1 cellular context compared by ENCODE assay signal in genomic region chr1:67646145-67647035, GRCh38.
TF ChIP-seq lines count a peak whose summit lies in the region.

No MANE protein-coding gene starts in this region.

TF ChIP-seq in K562, 482 proteins besides CTCF, POLR2A, EP300 and RAD21 (continued from another document and continues in another):
- TF ChIP-seq JUN (IDR thresholded peaks at IDR 0.05; ENCODE audit: borderline replicate concordance, low read depth, low read length) (peak; percentile 87), JUN (CRISPR knock-in tag; IDR thresholded peaks at IDR 0.05; ENCODE audit: borderline replicate concordance) (no peak), ILK (tag; IDR thresholded peaks at IDR 0.05; ENCODE audit: borderline replicate concordance, low read depth) (no peak), TRIM24 (IDR thresholded peaks at IDR 0.05) (peak in 1 of 2 experiments; percentile 20; a peak in 1 of 4 replicates), FOXJ2 (tag; IDR thresholded peaks at IDR 0.05) (0 out of 2 replicates have a peak, but pooled peaks have one; percentile 57), PRPF4 (IDR thresholded peaks at IDR 0.05; ENCODE audit: insufficient read depth, low read depth, low read length, poor library complexity, severe bottlenecking) (no peak), ATF1 (CRISPR knock-in tag; IDR thresholded peaks at IDR 0.05) (no peak), ATF1 (tag; IDR thresholded peaks at IDR 0.05) (peak; percentile 36), DPF2 (IDR thresholded peaks at IDR 0.05) (peak; percentile 89), HNRNPUL1 (IDR thresholded peaks at IDR 0.05; ENCODE audit: low read length) (no peak), ZNF699 (CRISPR knock-in tag; IDR thresholded peaks at IDR 0.05; ENCODE audit: insufficient replicate concordance) (no peak), HNRNPL (IDR thresholded peaks at IDR 0.05; ENCODE audit: low read depth, low read length) (0 out of 2 replicates have a peak, but pooled peaks have one; percentile 11), IFI16 (CRISPR knock-in tag; IDR thresholded peaks at IDR 0.05) (no peak), LEF1 (IDR thresholded peaks at IDR 0.05) (no peak), ZFP30 (CRISPR knock-in tag; IDR thresholded peaks at IDR 0.05; ENCODE audit: borderline replicate concordance) (no peak), MAFG (tag; conservative IDR thresholded peaks at IDR 0.05) (peak; percentile 89), CBFA2T3 (IDR thresholded peaks at IDR 0.05) (peak; percentile 73), GABPB1 (CRISPR knock-in tag; IDR thresholded peaks at IDR 0.05) (no peak), MTA3 (IDR thresholded peaks at IDR 0.05; ENCODE audit: borderline replicate concordance) (no peak; the same call in 1 of the 2 replicates), MCM3 (IDR thresholded peaks at IDR 0.05) (no peak), SOX6 (IDR thresholded peaks at IDR 0.05) (peak; percentile 63), CBX3 (IDR thresholded peaks at IDR 0.05; ENCODE audit: borderline replicate concordance in 1 of 2, low read length in 2 of 2) (peak in 1 of 2 experiments; percentile 26; a peak in 1 of 3 replicates), DIDO1 (tag; IDR thresholded peaks at IDR 0.05; ENCODE audit: low read depth) (no peak), PML (IDR thresholded peaks at IDR 0.05; ENCODE audit: low read length) (0 out of 2 replicates have a peak, but pooled peaks have one; percentile 11), MTA1 (IDR thresholded peaks at IDR 0.05; ENCODE audit: borderline replicate concordance) (peak; percentile 39; the same call in 1 of the 2 replicates), ZNF384 (IDR thresholded peaks at IDR 0.05; ENCODE audit: low read depth, low read length) (peak; percentile 23; the same call in 1 of the 2 replicates), SMARCC2 (IDR thresholded peaks at IDR 0.05; ENCODE audit: low read depth) (peak; percentile 65), ARID1B (IDR thresholded peaks at IDR 0.05) (peak; percentile 74), RBM15 (IDR thresholded peaks at IDR 0.05; ENCODE audit: insufficient read depth, low read length) (no peak), SUPT5H (IDR thresholded peaks at IDR 0.05) (no peak), ETV6 (IDR thresholded peaks at IDR 0.05; ENCODE audit: borderline replicate concordance in 1 of 2, low read depth in 2 of 2, low read length in 1 of 2) (0 out of 4 replicates have a peak, but pooled peaks of 1 of the 2 experiments have one; percentile 45), ETV6 (CRISPR knock-in tag; IDR thresholded peaks at IDR 0.05; ENCODE audit: borderline replicate concordance) (no peak), NFIC (IDR thresholded peaks at IDR 0.05) (peak; percentile 94), CTBP1 (IDR thresholded peaks at IDR 0.05; ENCODE audit: borderline replicate concordance) (peak; percentile 54; the same call in 1 of the 2 replicates), ZKSCAN8 (CRISPR knock-in tag; IDR thresholded peaks at IDR 0.05) (peak; percentile 59; the same call in 1 of the 2 replicates), YY1 (IDR thresholded peaks at IDR 0.05; ENCODE audit: borderline replicate concordance in 1 of 3, control insufficient read depth in 1 of 3, extremely low read depth in 1 of 3, insufficient read depth in 3 of 3, insufficient read length in 1 of 3, insufficient replicate concordance in 2 of 3, low read depth in 1 of 3, low read length in 2 of 3) (peak in 1 of 3 experiments; percentile 63), TCF3 (CRISPR knock-in tag; IDR thresholded peaks at IDR 0.05) (peak; percentile 9; the same call in 1 of the 2 replicates), ATF7 (IDR thresholded peaks at IDR 0.05) (peak; percentile 62; the same call in 1 of the 2 replicates), HDAC2 (IDR thresholded peaks at IDR 0.05) (peak; percentile 48), THAP12 (CRISPR knock-in tag; IDR thresholded peaks at IDR 0.05) (no peak), NFE2 (IDR thresholded peaks at IDR 0.05; ENCODE audit: low read depth) (peak; percentile 95), ZNF318 (IDR thresholded peaks at IDR 0.05; ENCODE audit: borderline replicate concordance in 1 of 2, low read depth in 1 of 2) (peak in 1 of 2 experiments; percentile 89; a peak in 2 of 4 replicates), RCOR1 (IDR thresholded peaks at IDR 0.05; ENCODE audit: borderline replicate concordance in 1 of 2, low read depth in 2 of 2, low read length in 2 of 2) (peak in 1 of 2 experiments; percentile 80; a peak in 2 of 4 replicates), FOSL1 (tag; conservative IDR thresholded peaks at IDR 0.05) (peak; percentile 81), CHD1 (IDR thresholded peaks at IDR 0.05; ENCODE audit: low read length) (no peak)
- TF ChIP-seq, protein P1, sequence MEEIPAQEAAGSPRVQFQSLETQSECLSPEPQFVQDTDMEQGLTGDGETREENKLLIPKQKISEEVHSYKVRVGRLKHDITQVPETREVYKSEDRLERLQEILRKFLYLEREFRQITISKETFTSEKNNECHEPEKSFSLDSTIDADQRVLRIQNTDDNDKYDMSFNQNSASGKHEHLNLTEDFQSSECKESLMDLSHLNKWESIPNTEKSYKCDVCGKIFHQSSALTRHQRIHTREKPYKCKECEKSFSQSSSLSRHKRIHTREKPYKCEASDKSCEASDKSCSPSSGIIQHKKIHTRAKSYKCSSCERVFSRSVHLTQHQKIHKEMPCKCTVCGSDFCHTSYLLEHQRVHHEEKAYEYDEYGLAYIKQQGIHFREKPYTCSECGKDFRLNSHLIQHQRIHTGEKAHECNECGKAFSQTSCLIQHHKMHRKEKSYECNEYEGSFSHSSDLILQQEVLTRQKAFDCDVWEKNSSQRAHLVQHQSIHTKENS (CRISPR knock-in tag; IDR thresholded peaks at IDR 0.05): no peak
- TF ChIP-seq, protein P2, sequence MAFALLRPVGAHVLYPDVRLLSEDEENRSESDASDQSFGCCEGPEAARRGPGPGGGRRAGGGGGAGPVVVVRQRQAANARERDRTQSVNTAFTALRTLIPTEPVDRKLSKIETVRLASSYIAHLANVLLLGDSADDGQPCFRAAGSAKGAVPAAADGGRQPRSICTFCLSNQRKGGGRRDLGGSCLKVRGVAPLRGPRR (CRISPR knock-in tag; IDR thresholded peaks at IDR 0.05): no peak
- TF ChIP-seq, protein P3, sequence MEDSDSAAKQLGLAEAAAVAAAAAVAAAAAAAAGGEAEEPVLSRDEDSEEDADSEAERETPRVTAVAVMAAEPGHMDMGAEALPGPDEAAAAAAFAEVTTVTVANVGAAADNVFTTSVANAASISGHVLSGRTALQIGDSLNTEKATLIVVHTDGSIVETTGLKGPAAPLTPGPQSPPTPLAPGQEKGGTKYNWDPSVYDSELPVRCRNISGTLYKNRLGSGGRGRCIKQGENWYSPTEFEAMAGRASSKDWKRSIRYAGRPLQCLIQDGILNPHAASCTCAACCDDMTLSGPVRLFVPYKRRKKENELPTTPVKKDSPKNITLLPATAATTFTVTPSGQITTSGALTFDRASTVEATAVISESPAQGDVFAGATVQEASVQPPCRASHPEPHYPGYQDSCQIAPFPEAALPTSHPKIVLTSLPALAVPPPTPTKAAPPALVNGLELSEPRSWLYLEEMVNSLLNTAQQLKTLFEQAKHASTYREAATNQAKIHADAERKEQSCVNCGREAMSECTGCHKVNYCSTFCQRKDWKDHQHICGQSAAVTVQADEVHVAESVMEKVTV (CRISPR knock-in tag; IDR thresholded peaks at IDR 0.05): 0 out of 2 replicates have a peak, but pooled peaks have one; percentile 32
- TF ChIP-seq, protein P4, sequence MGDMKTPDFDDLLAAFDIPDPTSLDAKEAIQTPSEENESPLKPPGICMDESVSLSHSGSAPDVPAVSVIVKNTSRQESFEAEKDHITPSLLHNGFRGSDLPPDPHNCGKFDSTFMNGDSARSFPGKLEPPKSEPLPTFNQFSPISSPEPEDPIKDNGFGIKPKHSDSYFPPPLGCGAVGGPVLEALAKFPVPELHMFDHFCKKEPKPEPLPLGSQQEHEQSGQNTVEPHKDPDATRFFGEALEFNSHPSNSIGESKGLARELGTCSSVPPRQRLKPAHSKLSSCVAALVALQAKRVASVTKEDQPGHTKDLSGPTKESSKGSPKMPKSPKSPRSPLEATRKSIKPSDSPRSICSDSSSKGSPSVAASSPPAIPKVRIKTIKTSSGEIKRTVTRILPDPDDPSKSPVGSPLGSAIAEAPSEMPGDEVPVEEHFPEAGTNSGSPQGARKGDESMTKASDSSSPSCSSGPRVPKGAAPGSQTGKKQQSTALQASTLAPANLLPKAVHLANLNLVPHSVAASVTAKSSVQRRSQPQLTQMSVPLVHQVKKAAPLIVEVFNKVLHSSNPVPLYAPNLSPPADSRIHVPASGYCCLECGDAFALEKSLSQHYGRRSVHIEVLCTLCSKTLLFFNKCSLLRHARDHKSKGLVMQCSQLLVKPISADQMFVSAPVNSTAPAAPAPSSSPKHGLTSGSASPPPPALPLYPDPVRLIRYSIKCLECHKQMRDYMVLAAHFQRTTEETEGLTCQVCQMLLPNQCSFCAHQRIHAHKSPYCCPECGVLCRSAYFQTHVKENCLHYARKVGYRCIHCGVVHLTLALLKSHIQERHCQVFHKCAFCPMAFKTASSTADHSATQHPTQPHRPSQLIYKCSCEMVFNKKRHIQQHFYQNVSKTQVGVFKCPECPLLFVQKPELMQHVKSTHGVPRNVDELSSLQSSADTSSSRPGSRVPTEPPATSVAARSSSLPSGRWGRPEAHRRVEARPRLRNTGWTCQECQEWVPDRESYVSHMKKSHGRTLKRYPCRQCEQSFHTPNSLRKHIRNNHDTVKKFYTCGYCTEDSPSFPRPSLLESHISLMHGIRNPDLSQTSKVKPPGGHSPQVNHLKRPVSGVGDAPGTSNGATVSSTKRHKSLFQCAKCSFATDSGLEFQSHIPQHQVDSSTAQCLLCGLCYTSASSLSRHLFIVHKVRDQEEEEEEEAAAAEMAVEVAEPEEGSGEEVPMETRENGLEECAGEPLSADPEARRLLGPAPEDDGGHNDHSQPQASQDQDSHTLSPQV (IDR thresholded peaks at IDR 0.05): 0 out of 2 replicates have a peak, but pooled peaks have one; percentile 39
- TF ChIP-seq, protein P5, sequence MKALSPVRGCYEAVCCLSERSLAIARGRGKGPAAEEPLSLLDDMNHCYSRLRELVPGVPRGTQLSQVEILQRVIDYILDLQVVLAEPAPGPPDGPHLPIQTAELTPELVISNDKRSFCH (CRISPR knock-in tag; IDR thresholded peaks at IDR 0.05): no peak
- TF ChIP-seq, protein P5 (tag; IDR thresholded peaks at IDR 0.05): no peak
